ENCODE assay signal across 8 cellular contexts in genomic region chr2:239035361-239035814, GRCh38.
DNase-seq lines count a peak whose midpoint lies in the region; ATAC-seq and TF ChIP-seq lines count a peak whose summit lies in the region.

No MANE protein-coding gene starts in this region.

- H3K36me3 Mint-ChIP-seq in CD4-positive, alpha-beta T cell (ENCODE audit: low read depth), result no peaks in the 10 kb centered on the region

- no peaks in the 10 kb centered on the region for H3K4me1 Mint-ChIP-seq in CD4-positive, alpha-beta T cell (ENCODE audit: low read depth)

- no peaks in the 10 kb centered on the region for H3K9me3 Mint-ChIP-seq in CD4-positive, alpha-beta T cell

- POLR2A ChIA-PET in CD4-positive, alpha-beta T cell (lab: Charles Lee), result no interaction called here

- peaks cover 8% of the 10 kb centered on the region for H3K27me3 Mint-ChIP-seq in CD4-positive, alpha-beta T cell

- H3K9me3 ChIP-seq in CD4-positive, alpha-beta T cell (ENCODE audit: control insufficient read depth, low read length), result no peaks in the 10 kb centered on the region

- in situ Hi-C loops in T47D (cut with HindIII; ENCODE audit: low pct_unique_long_range_greater_than_20kb, low sequenced_read_pairs), result no loop called here

- peak; percentile 92 for ATAC-seq in CD4-positive, alpha-beta T cell (ENCODE audit: poor library complexity)
- ATAC-seq in HG02798 (IDR thresholded peaks at IDR 0.05; ENCODE audit: poor library complexity, unreplicated experiment) (peak; percentile 50), GM21529 (IDR thresholded peaks at IDR 0.05; ENCODE audit: unreplicated experiment) (no peak), HG02642 (IDR thresholded peaks at IDR 0.05; ENCODE audit: poor library complexity, unreplicated experiment) (no peak)

- no peak overlapping the region for H3K27ac Mint-ChIP-seq in CD4-positive, alpha-beta T cell

- intact Hi-C loops in CD4-positive, alpha-beta T cell (cut with DNase I, micrococcal nuclease), result loop anchor here (1.0 to 10.0 kb wide), 7 partner anchors 229 to 1107 kb away; no protein-coding TSS in a partner anchor

- CTCF ChIA-PET in CD4-positive, alpha-beta T cell (lab: Charles Lee), result no interaction called here

- H3K27ac ChIP-seq in CD4-positive, alpha-beta T cell (ENCODE audit: low read depth, low read length), result no peak overlapping the region

- no peak overlapping the region for H3K4me3 Mint-ChIP-seq in CD4-positive, alpha-beta T cell

- DNase-seq in CD4-positive, alpha-beta T cell, result peak; percentile 47 to 78 (median 60)
- DNase-seq in activated CD4-positive, CD25-positive, alpha-beta regulatory T cell (lab: John Stamatoyannopoulos, UW), result peak; percentile 31 to 62 (median 44)
- peak; percentile 23 to 75 for DNase-seq in T47D (ENCODE audit: low read depth in 1 of 2, low spot score in 1 of 2)
- peak; percentile 11 for DNase-seq in kidney tubule cell (ENCODE audit: low spot score)
- DNase-seq in stimulated activated CD4-positive, alpha-beta T cell treated with anti-CD3 and anti-CD28 coated beads, TNF-alpha, amount 100 ng/mL, for 1 hour (ENCODE audit: low read depth in 3 of 3, low spot score in 1 of 3), result peak in 2 of 3 donors; percentile 35 to 64

- peak; percentile 88 for TF ChIP-seq CTCF in CD4-positive, alpha-beta T cell (IDR thresholded peaks at IDR 0.05)

- peaks cover 13% of the 10 kb centered on the region for H3K27me3 ChIP-seq in CD4-positive, alpha-beta T cell (ENCODE audit: control insufficient read depth, insufficient read depth, low read length)

Comparison
In these comparisons a context has a peak if more than half of its experiments do, and no peak if none do; other contexts are left out.
1. ATAC-seq: peak in CD4-positive, alpha-beta T cell (single experiment) and HG02798 (single experiment); none in GM21529 (single experiment) and HG02642 (single experiment).
2. Peak in every context shown above with its lines, with median percentiles within 50 percentile points of each other: DNase-seq.